ENCODE assay signal across 20 cellular contexts in the genomic region with DNA sequence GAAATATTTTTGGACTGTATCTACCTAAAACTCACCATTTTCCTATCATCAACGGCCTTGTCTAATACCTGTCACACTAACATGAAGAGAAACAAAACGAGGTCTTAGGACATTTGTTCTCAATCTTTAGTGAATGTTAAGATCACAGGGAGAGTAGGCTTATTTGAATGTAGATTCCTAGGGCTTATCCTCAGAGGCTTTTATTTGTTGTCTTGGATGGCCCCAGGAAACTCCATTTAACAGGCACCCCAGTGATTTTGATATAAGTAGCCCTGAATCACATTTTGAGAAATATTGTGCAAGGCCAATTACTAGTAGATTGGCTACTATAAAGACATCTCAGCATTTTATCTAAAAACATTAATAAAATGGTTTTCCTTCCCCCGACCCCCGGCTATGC.
"Had no signal": no experiment of that assay in that cellular context is flagged by ENCODE, and none has a peak within 500 bp of the region (broad histone marks: within the 10 kb centered on the region; RNA-seq: fewer than 3 reads in every experiment).

No MANE protein-coding gene starts in this region.

- H3K9me3 Mint-ChIP-seq: natural killer cell treated with Interleukin-12 subunit alpha and Interleukin-12 subunit beta and Interleukin-15 and Interleukin-18, amount 100 ng/mL, for 72 hours; stimulated activated naive CD8-positive, alpha-beta T cell treated with anti-CD3 and anti-CD28 coated beads, Interleukin-15, amount 100 ng/mL, for 72 hours had no signal

- H3K27ac Mint-ChIP-seq: natural killer cell treated with Interleukin-12 subunit alpha and Interleukin-12 subunit beta and Interleukin-15 and Interleukin-18, amount 100 ng/mL, for 72 hours; stimulated activated naive B cell treated with anti-CD40 and anti-IgM and Interleukin-4, amounts not matched to agents 10 μg/mL and 1 μg/mL and 100 μg/mL, for 72 hours; stimulated activated naive CD8-positive, alpha-beta T cell treated with anti-CD3 and anti-CD28 coated beads, Interleukin-15, amount 100 ng/mL, for 72 hours had no signal

- ATAC-seq: esophagus mucosa; gastrocnemius medialis; heart right ventricle; left lobe of liver; natural killer cell treated with Interleukin-12 subunit alpha and Interleukin-12 subunit beta and Interleukin-15 and Interleukin-18, amount 100 ng/mL, for 72 hours; sciatic nerve; stimulated activated naive B cell treated with anti-CD40 and anti-IgM and Interleukin-4, amounts not matched to agents 10 μg/mL and 1 μg/mL and 100 μg/mL, for 72 hours; stimulated activated naive CD8-positive, alpha-beta T cell treated with anti-CD3 and anti-CD28 coated beads, Interleukin-15, amount 100 ng/mL, for 72 hours; upper lobe of right lung had no signal

- H3K27me3 Mint-ChIP-seq: natural killer cell treated with Interleukin-12 subunit alpha and Interleukin-12 subunit beta and Interleukin-15 and Interleukin-18, amount 100 ng/mL, for 72 hours; stimulated activated naive B cell treated with anti-CD40 and anti-IgM and Interleukin-4, amounts not matched to agents 10 μg/mL and 1 μg/mL and 100 μg/mL, for 72 hours; stimulated activated naive CD8-positive, alpha-beta T cell treated with anti-CD3 and anti-CD28 coated beads, Interleukin-15, amount 100 ng/mL, for 72 hours had no signal

- H3K4me1 ChIP-seq: gastrocnemius medialis, heart right ventricle, spleen, testis, tibial nerve, upper lobe of right lung, vagina had no signal

- DNase-seq: gastrocnemius medialis; heart right ventricle; hypothalamus; midbrain; occipital lobe; posterior cingulate gyrus; spleen; stimulated activated CD4-positive, alpha-beta T cell treated with anti-CD3 and anti-CD28 coated beads, Interleukin-15, amount 100 ng/mL, for 24 hours; stimulated activated CD4-positive, alpha-beta T cell treated with anti-CD3 and anti-CD28 coated beads, Interleukin-1b, Interleukin-23, amount 100 ng/mL, for 48 hours; stimulated activated CD4-positive, alpha-beta T cell treated with anti-CD3 and anti-CD28 coated beads, Interleukin-4, amount 100 ng/mL, for 24 hours; stimulated activated naive B cell treated with anti-CD40 and anti-IgM and Interleukin-4, amounts not matched to agents 10 μg/mL and 1 μg/mL and 100 μg/mL, for 72 hours; stimulated activated naive CD8-positive, alpha-beta T cell treated with anti-CD3 and anti-CD28 coated beads, Interleukin-15, amount 100 ng/mL, for 72 hours; testis; upper lobe of right lung had no signal

- H3K4me1 Mint-ChIP-seq: stimulated activated naive B cell treated with anti-CD40 and anti-IgM and Interleukin-4, amounts not matched to agents 10 μg/mL and 1 μg/mL and 100 μg/mL, for 72 hours; stimulated activated naive CD8-positive, alpha-beta T cell treated with anti-CD3 and anti-CD28 coated beads, Interleukin-15, amount 100 ng/mL, for 72 hours had no signal

- H3K27ac ChIP-seq: gastrocnemius medialis, heart right ventricle, spleen, testis, tibial nerve, upper lobe of right lung, vagina had no signal

- H3K36me3 ChIP-seq: gastrocnemius medialis, heart right ventricle, spleen, tibial nerve, upper lobe of right lung, vagina had no signal

- H3K27me3 ChIP-seq: gastrocnemius medialis, heart right ventricle, testis, tibial nerve, upper lobe of right lung, vagina had no signal

- H3K4me3 Mint-ChIP-seq: natural killer cell treated with Interleukin-12 subunit alpha and Interleukin-12 subunit beta and Interleukin-15 and Interleukin-18, amount 100 ng/mL, for 72 hours; stimulated activated naive B cell treated with anti-CD40 and anti-IgM and Interleukin-4, amounts not matched to agents 10 μg/mL and 1 μg/mL and 100 μg/mL, for 72 hours; stimulated activated naive CD8-positive, alpha-beta T cell treated with anti-CD3 and anti-CD28 coated beads, Interleukin-15, amount 100 ng/mL, for 72 hours had no signal

- H3K9me3 ChIP-seq: gastrocnemius medialis, spleen, testis, tibial nerve, upper lobe of right lung, vagina had no signal

- H3K4me3 ChIP-seq: gastrocnemius medialis, heart right ventricle, spleen, testis, tibial nerve, upper lobe of right lung, vagina had no signal

- H3K36me3 Mint-ChIP-seq: natural killer cell treated with Interleukin-12 subunit alpha and Interleukin-12 subunit beta and Interleukin-15 and Interleukin-18, amount 100 ng/mL, for 72 hours; stimulated activated naive B cell treated with anti-CD40 and anti-IgM and Interleukin-4, amounts not matched to agents 10 μg/mL and 1 μg/mL and 100 μg/mL, for 72 hours had no signal
